In genomic region chr22:46116491-46116958, GRCh38 we compare ENCODE assay signal across 8 cellular contexts.
DNase-seq lines count a peak whose midpoint lies in the region; ATAC-seq and TF ChIP-seq lines count a peak whose summit lies in the region.

No MANE protein-coding gene starts in this region.

- H3K36me3 ChIP-seq in HEK293 (ENCODE audit: control insufficient read depth in 2 of 2, insufficient read depth in 1 of 2, low read length in 2 of 2) = peaks cover 0 to 7% of the 10 kb centered on the region in 2 experiments; a peak in 1 of 3 replicates

- DNase-seq in CMK (ENCODE audit: low read depth) (peak; percentile 71), NCI-H774 (lab: John Stamatoyannopoulos, UW) (peak; percentile 24), medulla oblongata (ENCODE audit: extremely low spot score) (peak; percentile 96)
- DNase-seq in activated CD8-positive, alpha-beta memory T cell treated with anti-CD3 and anti-CD28 coated beads for 24 hours = peak; percentile 93
- peak; percentile 82 for DNase-seq in effector CD8-positive, alpha-beta T cell (lab: John Stamatoyannopoulos, UW)
- DNase-seq in stimulated activated CD4-positive, alpha-beta T cell treated with anti-CD3 and anti-CD28 coated beads, TNF-alpha, amount 100 ng/mL, for 48 hours (ENCODE audit: low read depth in 3 of 3) = peak; percentile 64 to 91 (median 68)

- POLR2A ChIA-PET in HEK293 (lab: Yijun Ruan, JAX) = interaction anchor here (0.6 to 1.7 kb wide), 5 partner anchors 109 to 753 kb away, joined by 3 to 14 read pairs (median 3); partner anchors contain the start of gene TTC38

- H3K4me1 ChIP-seq in HEK293 (ENCODE audit: control insufficient read depth, insufficient read depth, low read length) = no peaks in the 10 kb centered on the region

- CTCF ChIA-PET in HEK293 (lab: Yijun Ruan, JAX) = interaction anchor here (0.6 to 10.8 kb wide), 46 partner anchors 9 to 540 kb away, joined by 3 to 251 read pairs (median 4); partner anchors contain the start of genes CELSR1 and PPARA

- TF ChIP-seq CTCF in HEK293 (tag by site-specific recombination; IDR thresholded peaks at IDR 0.05) = peak; percentile 98

- no peak for ATAC-seq in HG02678 (IDR thresholded peaks at IDR 0.05; ENCODE audit: unreplicated experiment)

- H3K4me3 ChIP-seq in HEK293 (ENCODE audit: low read depth, low read length) = no peak overlapping the region

- H3K27ac ChIP-seq in HEK293 (ENCODE audit: extremely low read depth, low read depth, low read length) = no peak overlapping the region

- H3K9me3 ChIP-seq in HEK293 (ENCODE audit: control insufficient read depth, insufficient read depth, low read depth, low read length) = no peaks in the 10 kb centered on the region

TF ChIP-seq in HEK293, 187 proteins besides CTCF, POLR2A, EP300 and RAD21 (continues in another document):
- TF ChIP-seq SP2 (tag by site-specific recombination; IDR thresholded peaks at IDR 0.05) = peak; percentile 29; the same call in 1 of the 2 replicates
- no peak for TF ChIP-seq ZNF354C (tag by site-specific recombination; IDR thresholded peaks at IDR 0.05; ENCODE audit: borderline replicate concordance, low read depth)
- TF ChIP-seq ZNF280C (tag by site-specific recombination; IDR thresholded peaks at IDR 0.05) = no peak
- TF ChIP-seq ZNF366 (tag by site-specific recombination; conservative IDR thresholded peaks at IDR 0.05) = 0 out of 2 replicates have a peak, but pooled peaks have one; percentile 20
- TF ChIP-seq ZIC2 (tag by site-specific recombination; IDR thresholded peaks at IDR 0.05) = peak; percentile 86
- TF ChIP-seq GLI2 (tag by site-specific recombination; IDR thresholded peaks at IDR 0.05; ENCODE audit: borderline replicate concordance, low read depth) = no peak
- no peak for TF ChIP-seq ZNF555 (tag by site-specific recombination; conservative IDR thresholded peaks at IDR 0.05)
- TF ChIP-seq ZNF837 (tag by site-specific recombination; IDR thresholded peaks at IDR 0.05) = no peak
- TF ChIP-seq EGR2 (tag by site-specific recombination; IDR thresholded peaks at IDR 0.05; ENCODE audit: low read depth) = peak; percentile 87
- TF ChIP-seq OVOL3 (tag by site-specific recombination; IDR thresholded peaks at IDR 0.05) = no peak
- TF ChIP-seq ZNF266 (tag by site-specific recombination; IDR thresholded peaks at IDR 0.05; ENCODE audit: low read depth) = no peak
- peak; percentile 56; the same call in 1 of the 2 replicates for TF ChIP-seq ZBTB7A (tag by site-specific recombination; IDR thresholded peaks at IDR 0.05; ENCODE audit: low read depth)
- TF ChIP-seq SETDB1 (IDR thresholded peaks at IDR 0.05; ENCODE audit: insufficient read length, low read length) = no peak
- TF ChIP-seq ZNF843 (tag by site-specific recombination; IDR thresholded peaks at IDR 0.05) = no peak
- TF ChIP-seq ZFP41 (tag by site-specific recombination; IDR thresholded peaks at IDR 0.05; ENCODE audit: borderline replicate concordance) = no peak
- peak; percentile 79; the same call in 1 of the 2 replicates for TF ChIP-seq ZNF324 (tag by site-specific recombination; IDR thresholded peaks at IDR 0.05)
- TF ChIP-seq ZNF621 (tag by site-specific recombination; IDR thresholded peaks at IDR 0.05) = no peak
- no peak for TF ChIP-seq ZNF707 (tag by site-specific recombination; IDR thresholded peaks at IDR 0.05)
- no peak for TF ChIP-seq ZNF510 (tag by site-specific recombination; IDR thresholded peaks at IDR 0.05; ENCODE audit: insufficient replicate concordance)
- TF ChIP-seq ZBTB17 (tag by site-specific recombination; IDR thresholded peaks at IDR 0.05) = peak; percentile 54
- TF ChIP-seq KLF16 (tag by site-specific recombination; IDR thresholded peaks at IDR 0.05) = peak; percentile 71; the same call in 1 of the 2 replicates
- TF ChIP-seq ZNF629 (tag by site-specific recombination; IDR thresholded peaks at IDR 0.05) = peak; percentile 66
- TF ChIP-seq ZBTB6 (tag by site-specific recombination; IDR thresholded peaks at IDR 0.05) = no peak
- TF ChIP-seq ZNF311 (tag by site-specific recombination; IDR thresholded peaks at IDR 0.05; ENCODE audit: borderline replicate concordance) = no peak
- peak; percentile 58; the same call in 1 of the 2 replicates for TF ChIP-seq ZNF341 (tag by site-specific recombination; IDR thresholded peaks at IDR 0.05; ENCODE audit: low read depth)
- no peak for TF ChIP-seq ZNF558 (tag by site-specific recombination; IDR thresholded peaks at IDR 0.05)
- 0 out of 2 replicates have a peak, but pooled peaks have one; percentile 49 for TF ChIP-seq ZNF24 (tag by site-specific recombination; IDR thresholded peaks at IDR 0.05)
- TF ChIP-seq PRDM10 (tag by site-specific recombination; IDR thresholded peaks at IDR 0.05) = peak; percentile 65
- TF ChIP-seq KLF8 (tag by site-specific recombination; IDR thresholded peaks at IDR 0.05) = peak; percentile 93
- no peak for TF ChIP-seq ZNF350 (tag by site-specific recombination; IDR thresholded peaks at IDR 0.05)
- no peak for TF ChIP-seq ZNF488 (tag by site-specific recombination; IDR thresholded peaks at IDR 0.05)
- TF ChIP-seq ZBTB8A (tag by site-specific recombination; IDR thresholded peaks at IDR 0.05) = no peak; the same call in 1 of the 2 replicates
- TF ChIP-seq GFI1B (tag by site-specific recombination; IDR thresholded peaks at IDR 0.05) = no peak
- TF ChIP-seq ZNF776 (tag by site-specific recombination; IDR thresholded peaks at IDR 0.05; ENCODE audit: borderline replicate concordance) = no peak
- no peak for TF ChIP-seq ZNF138 (tag by site-specific recombination; IDR thresholded peaks at IDR 0.05; ENCODE audit: borderline replicate concordance)
- TF ChIP-seq PRDM1 (tag by site-specific recombination; IDR thresholded peaks at IDR 0.05) = no peak

Comparison
In these comparisons a context has a peak if more than half of its experiments do, and no peak if none do; other contexts are left out.
1. DNase-seq: peak in every context shown above with its lines; median percentile 96 in medulla oblongata; 93 in activated CD8-positive, alpha-beta memory T cell treated with anti-CD3 and anti-CD28 coated beads for 24 hours; 82 in effector CD8-positive, alpha-beta T cell; 71 in CMK; 68 in stimulated activated CD4-positive, alpha-beta T cell treated with anti-CD3 and anti-CD28 coated beads, TNF-alpha, amount 100 ng/mL, for 48 hours; 24 in NCI-H774.